ENCODE assay signal across 1 cellular context in genomic region chr2:157443795-157444642, GRCh38.
A peak's percentile ranks its signal among the peaks of the same experiment; 100 is the strongest.
TF ChIP-seq lines count a peak whose summit lies in the region.

CYTIP (minus strand) TSS chr2:157444089; CDS start chr2:157444020, 69 bp downstream.

TF ChIP-seq in GM12878, 131 proteins besides CTCF, POLR2A, EP300 and RAD21 (continued from another document and continues in another):
- TF ChIP-seq REST (IDR thresholded peaks at IDR 0.05; ENCODE audit: low read depth, low read length) (no peak), SP1 (IDR thresholded peaks at IDR 0.05; ENCODE audit: low read depth, low read length) (peak; percentile 32), ZBED1 (IDR thresholded peaks at IDR 0.05; ENCODE audit: borderline replicate concordance) (peak; percentile 65; the same call in 1 of the 2 replicates), SUPT20H (IDR thresholded peaks at IDR 0.05; ENCODE audit: borderline replicate concordance, control insufficient read depth, low read depth, low read length) (no peak), SMC3 (IDR thresholded peaks at IDR 0.05; ENCODE audit: borderline replicate concordance, low read length) (no peak; the same call in 1 of the 2 replicates), NFYA (IDR thresholded peaks at IDR 0.05; ENCODE audit: borderline replicate concordance, low read depth, low read length) (no peak), IRF4 (IDR thresholded peaks at IDR 0.05; ENCODE audit: low read depth, low read length) (peak; percentile 34; the same call in 1 of the 2 replicates), JUNB (IDR thresholded peaks at IDR 0.05) (no peak), EGR1 (IDR thresholded peaks at IDR 0.05; ENCODE audit: borderline replicate concordance in 1 of 2, low read depth in 2 of 2, low read length in 2 of 2) (no peak), MYB (IDR thresholded peaks at IDR 0.05; ENCODE audit: borderline replicate concordance, low read depth, low read length) (no peak), SREBF1 (IDR thresholded peaks at IDR 0.05; ENCODE audit: low read length) (no peak), GATAD2B (conservative IDR thresholded peaks at IDR 0.05; ENCODE audit: low read depth) (no peak), MYC (IDR thresholded peaks at IDR 0.05; ENCODE audit: insufficient read depth, insufficient read length, insufficient replicate concordance, low read length, severe bottlenecking) (peak; percentile 58), MAX (IDR thresholded peaks at IDR 0.05; ENCODE audit: low read depth, low read length) (peak; percentile 95), ZNF592 (IDR thresholded peaks at IDR 0.05) (no peak), ASH2L (IDR thresholded peaks at IDR 0.05; ENCODE audit: borderline replicate concordance, low read depth) (no peak), JUND (IDR thresholded peaks at IDR 0.05; ENCODE audit: low read depth, low read length) (no peak), ZSCAN29 (IDR thresholded peaks at IDR 0.05) (no peak), USF1 (IDR thresholded peaks at IDR 0.05; ENCODE audit: borderline replicate concordance, extremely low read length, insufficient read depth, low read depth, low read length) (peak; percentile 83), ESRRA (IDR thresholded peaks at IDR 0.05; ENCODE audit: low read length) (no peak), RFX5 (IDR thresholded peaks at IDR 0.05; ENCODE audit: low read depth, low read length) (no peak), HDAC2 (IDR thresholded peaks at IDR 0.05) (no peak), NBN (IDR thresholded peaks at IDR 0.05) (peak; percentile 60), FOXM1 (IDR thresholded peaks at IDR 0.05; ENCODE audit: low read depth, low read length) (no peak), CREB1 (IDR thresholded peaks at IDR 0.05; ENCODE audit: low read depth) (0 out of 2 replicates have a peak, but pooled peaks have one; percentile 39), TARDBP (IDR thresholded peaks at IDR 0.05; ENCODE audit: borderline replicate concordance) (no peak; the same call in 1 of the 2 replicates), ETV6 (conservative IDR thresholded peaks at IDR 0.05 in 1 of 2, IDR thresholded peaks at IDR 0.05 in 1 of 2; ENCODE audit: borderline replicate concordance in 1 of 2, low read depth in 1 of 2) (no peak), NFXL1 (IDR thresholded peaks at IDR 0.05; ENCODE audit: borderline replicate concordance) (no peak), BACH1 (IDR thresholded peaks at IDR 0.05; ENCODE audit: borderline replicate concordance) (no peak), STAT3 (IDR thresholded peaks at IDR 0.05; ENCODE audit: low read depth, low read length) (peak; percentile 87; the same call in 1 of the 2 replicates), POLR2AphosphoS2 (IDR thresholded peaks at IDR 0.05; ENCODE audit: low read depth, low read length) (peak; percentile 96), CHD1 (IDR thresholded peaks at IDR 0.05; ENCODE audit: low read depth, low read length) (peak; percentile 55; the same call in 1 of the 2 replicates), CBX3 (IDR thresholded peaks at IDR 0.05; ENCODE audit: borderline replicate concordance, low read depth) (no peak), POLR2AphosphoS5 (IDR thresholded peaks at IDR 0.05; ENCODE audit: low read length) (peak; percentile 99), KLF5 (IDR thresholded peaks at IDR 0.05; ENCODE audit: partially characterized antibody) (peak; percentile 77), EZH2 (IDR thresholded peaks at IDR 0.05; ENCODE audit: borderline replicate concordance, control insufficient read depth, low read depth, low read length) (no peak), ZNF217 (IDR thresholded peaks at IDR 0.05) (no peak), IKZF1 (conservative IDR thresholded peaks at IDR 0.05) (no peak), RAD51 (IDR thresholded peaks at IDR 0.05) (peak; percentile 96), RB1 (IDR thresholded peaks at IDR 0.05; ENCODE audit: borderline replicate concordance) (peak; percentile 50; the same call in 1 of the 2 replicates), TAF1 (IDR thresholded peaks at IDR 0.05; ENCODE audit: borderline replicate concordance, low read depth, low read length) (peak; percentile 98), MXI1 (IDR thresholded peaks at IDR 0.05; ENCODE audit: low read depth, low read length) (peak; percentile 98)
- TF ChIP-seq, protein P1, sequence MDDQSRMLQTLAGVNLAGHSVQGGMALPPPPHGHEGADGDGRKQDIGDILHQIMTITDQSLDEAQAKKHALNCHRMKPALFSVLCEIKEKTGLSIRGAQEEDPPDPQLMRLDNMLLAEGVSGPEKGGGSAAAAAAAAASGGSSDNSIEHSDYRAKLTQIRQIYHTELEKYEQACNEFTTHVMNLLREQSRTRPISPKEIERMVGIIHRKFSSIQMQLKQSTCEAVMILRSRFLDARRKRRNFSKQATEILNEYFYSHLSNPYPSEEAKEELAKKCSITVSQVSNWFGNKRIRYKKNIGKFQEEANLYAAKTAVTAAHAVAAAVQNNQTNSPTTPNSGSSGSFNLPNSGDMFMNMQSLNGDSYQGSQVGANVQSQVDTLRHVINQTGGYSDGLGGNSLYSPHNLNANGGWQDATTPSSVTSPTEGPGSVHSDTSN (IDR thresholded peaks at IDR 0.05; ENCODE audit: insufficient replicate concordance, low read depth, low read length), result no peak
- TF ChIP-seq, protein P2, sequence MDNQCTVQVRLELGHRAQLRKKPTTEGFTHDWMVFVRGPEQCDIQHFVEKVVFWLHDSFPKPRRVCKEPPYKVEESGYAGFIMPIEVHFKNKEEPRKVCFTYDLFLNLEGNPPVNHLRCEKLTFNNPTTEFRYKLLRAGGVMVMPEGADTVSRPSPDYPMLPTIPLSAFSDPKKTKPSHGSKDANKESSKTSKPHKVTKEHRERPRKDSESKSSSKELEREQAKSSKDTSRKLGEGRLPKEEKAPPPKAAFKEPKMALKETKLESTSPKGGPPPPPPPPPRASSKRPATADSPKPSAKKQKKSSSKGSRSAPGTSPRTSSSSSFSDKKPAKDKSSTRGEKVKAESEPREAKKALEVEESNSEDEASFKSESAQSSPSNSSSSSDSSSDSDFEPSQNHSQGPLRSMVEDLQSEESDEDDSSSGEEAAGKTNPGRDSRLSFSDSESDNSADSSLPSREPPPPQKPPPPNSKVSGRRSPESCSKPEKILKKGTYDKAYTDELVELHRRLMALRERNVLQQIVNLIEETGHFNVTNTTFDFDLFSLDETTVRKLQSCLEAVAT (IDR thresholded peaks at IDR 0.05), result peak; percentile 98
- TF ChIP-seq, protein P3, sequence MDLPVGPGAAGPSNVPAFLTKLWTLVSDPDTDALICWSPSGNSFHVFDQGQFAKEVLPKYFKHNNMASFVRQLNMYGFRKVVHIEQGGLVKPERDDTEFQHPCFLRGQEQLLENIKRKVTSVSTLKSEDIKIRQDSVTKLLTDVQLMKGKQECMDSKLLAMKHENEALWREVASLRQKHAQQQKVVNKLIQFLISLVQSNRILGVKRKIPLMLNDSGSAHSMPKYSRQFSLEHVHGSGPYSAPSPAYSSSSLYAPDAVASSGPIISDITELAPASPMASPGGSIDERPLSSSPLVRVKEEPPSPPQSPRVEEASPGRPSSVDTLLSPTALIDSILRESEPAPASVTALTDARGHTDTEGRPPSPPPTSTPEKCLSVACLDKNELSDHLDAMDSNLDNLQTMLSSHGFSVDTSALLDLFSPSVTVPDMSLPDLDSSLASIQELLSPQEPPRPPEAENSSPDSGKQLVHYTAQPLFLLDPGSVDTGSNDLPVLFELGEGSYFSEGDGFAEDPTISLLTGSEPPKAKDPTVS (IDR thresholded peaks at IDR 0.05; ENCODE audit: low read depth, low read length), result no peak
- TF ChIP-seq, protein P4, sequence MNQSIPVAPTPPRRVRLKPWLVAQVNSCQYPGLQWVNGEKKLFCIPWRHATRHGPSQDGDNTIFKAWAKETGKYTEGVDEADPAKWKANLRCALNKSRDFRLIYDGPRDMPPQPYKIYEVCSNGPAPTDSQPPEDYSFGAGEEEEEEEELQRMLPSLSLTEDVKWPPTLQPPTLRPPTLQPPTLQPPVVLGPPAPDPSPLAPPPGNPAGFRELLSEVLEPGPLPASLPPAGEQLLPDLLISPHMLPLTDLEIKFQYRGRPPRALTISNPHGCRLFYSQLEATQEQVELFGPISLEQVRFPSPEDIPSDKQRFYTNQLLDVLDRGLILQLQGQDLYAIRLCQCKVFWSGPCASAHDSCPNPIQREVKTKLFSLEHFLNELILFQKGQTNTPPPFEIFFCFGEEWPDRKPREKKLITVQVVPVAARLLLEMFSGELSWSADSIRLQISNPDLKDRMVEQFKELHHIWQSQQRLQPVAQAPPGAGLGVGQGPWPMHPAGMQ (IDR thresholded peaks at IDR 0.05; ENCODE audit: borderline replicate concordance), result no peak
- TF ChIP-seq, protein P5, sequence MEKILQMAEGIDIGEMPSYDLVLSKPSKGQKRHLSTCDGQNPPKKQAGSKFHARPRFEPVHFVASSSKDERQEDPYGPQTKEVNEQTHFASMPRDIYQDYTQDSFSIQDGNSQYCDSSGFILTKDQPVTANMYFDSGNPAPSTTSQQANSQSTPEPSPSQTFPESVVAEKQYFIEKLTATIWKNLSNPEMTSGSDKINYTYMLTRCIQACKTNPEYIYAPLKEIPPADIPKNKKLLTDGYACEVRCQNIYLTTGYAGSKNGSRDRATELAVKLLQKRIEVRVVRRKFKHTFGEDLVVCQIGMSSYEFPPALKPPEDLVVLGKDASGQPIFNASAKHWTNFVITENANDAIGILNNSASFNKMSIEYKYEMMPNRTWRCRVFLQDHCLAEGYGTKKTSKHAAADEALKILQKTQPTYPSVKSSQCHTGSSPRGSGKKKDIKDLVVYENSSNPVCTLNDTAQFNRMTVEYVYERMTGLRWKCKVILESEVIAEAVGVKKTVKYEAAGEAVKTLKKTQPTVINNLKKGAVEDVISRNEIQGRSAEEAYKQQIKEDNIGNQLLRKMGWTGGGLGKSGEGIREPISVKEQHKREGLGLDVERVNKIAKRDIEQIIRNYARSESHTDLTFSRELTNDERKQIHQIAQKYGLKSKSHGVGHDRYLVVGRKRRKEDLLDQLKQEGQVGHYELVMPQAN (conservative IDR thresholded peaks at IDR 0.05), result peak; percentile 69; the same call in 1 of the 2 replicates
- TF ChIP-seq, protein P6, sequence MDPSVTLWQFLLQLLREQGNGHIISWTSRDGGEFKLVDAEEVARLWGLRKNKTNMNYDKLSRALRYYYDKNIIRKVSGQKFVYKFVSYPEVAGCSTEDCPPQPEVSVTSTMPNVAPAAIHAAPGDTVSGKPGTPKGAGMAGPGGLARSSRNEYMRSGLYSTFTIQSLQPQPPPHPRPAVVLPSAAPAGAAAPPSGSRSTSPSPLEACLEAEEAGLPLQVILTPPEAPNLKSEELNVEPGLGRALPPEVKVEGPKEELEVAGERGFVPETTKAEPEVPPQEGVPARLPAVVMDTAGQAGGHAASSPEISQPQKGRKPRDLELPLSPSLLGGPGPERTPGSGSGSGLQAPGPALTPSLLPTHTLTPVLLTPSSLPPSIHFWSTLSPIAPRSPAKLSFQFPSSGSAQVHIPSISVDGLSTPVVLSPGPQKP (IDR thresholded peaks at IDR 0.05; ENCODE audit: low read depth, low read length), result no peak
